In the genomic region with DNA sequence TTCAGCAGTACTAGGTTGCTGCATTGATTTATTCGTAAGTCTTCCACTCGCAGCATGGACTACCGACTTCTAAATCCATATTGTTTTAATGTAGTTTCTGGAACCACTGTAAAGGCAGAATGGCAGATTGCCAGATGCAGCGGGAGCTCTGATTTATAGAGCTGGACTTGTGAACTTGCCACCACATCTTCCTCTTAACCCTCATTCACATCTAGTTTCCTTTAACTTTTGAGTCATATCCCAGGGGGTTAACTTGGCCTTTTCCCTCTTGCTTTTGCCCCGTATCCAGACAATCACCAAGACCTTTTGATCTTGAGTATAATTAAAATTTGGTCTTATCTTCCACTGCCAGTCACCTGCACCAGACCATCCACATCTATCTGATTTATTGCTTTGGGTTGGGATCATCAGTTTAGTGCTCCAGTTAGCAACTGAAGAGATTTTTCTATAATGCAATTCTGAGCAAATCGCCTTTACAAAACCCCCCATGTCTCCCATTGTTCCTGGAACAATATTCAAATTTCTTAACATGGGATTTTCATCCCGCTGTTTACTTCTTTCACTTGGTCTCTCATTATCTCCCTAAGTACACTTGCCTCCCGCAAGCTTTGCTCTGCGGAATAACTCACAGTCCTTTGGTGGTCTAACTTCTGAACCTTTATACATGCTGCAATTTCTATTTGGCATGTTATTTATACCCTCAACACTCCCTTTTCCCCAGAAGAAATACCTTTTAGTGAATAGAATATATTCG, we compare ENCODE assay signal across 16 cellular contexts.
DNase-seq lines count a peak whose midpoint lies in the region; ATAC-seq lines count a peak whose summit lies in the region.
"Had no signal": no experiment of that assay in that cellular context is flagged by ENCODE, and none has a peak within 500 bp of the region (broad histone marks: within the 10 kb centered on the region; RNA-seq: fewer than 3 reads in every experiment).

No MANE protein-coding gene starts in this region.

- H3K9me3 ChIP-seq in GM23248 (ENCODE audit: low read depth) (no peaks in the 10 kb centered on the region), MG63 (no peaks in the 10 kb centered on the region), ectodermal cell (ENCODE audit: control insufficient read depth, low read length) (no peaks in the 10 kb centered on the region), neuronal stem cell (replicated peaks in 1 of 2; ENCODE audit: control insufficient read depth in 2 of 2, insufficient read depth in 1 of 2, low read depth in 1 of 2, low read length in 2 of 2) (no peaks in the 10 kb centered on the region)
- H3K9me3 ChIP-seq: ovary had no signal

- no peak overlapping the region for H2BK120ac ChIP-seq in neuronal stem cell (ENCODE audit: low read depth, low read length)

- H2AK5ac ChIP-seq in neuronal stem cell (ENCODE audit: low read depth, low read length), result no peak overlapping the region

- DNase-seq in GM23248 (peak; percentile 1), MG63 (peak; percentile 7), neuronal stem cell (ENCODE audit: low spot score) (no peak), OCI-M1 (lab: John Stamatoyannopoulos, UW) (no peak), NCI-H2196 (lab: John Stamatoyannopoulos, UW; ENCODE audit: unreplicated experiment) (no peak), NCI-H1436 treated with DMSO at 0.1 percent for 48 hours (lab: John Stamatoyannopoulos, UW) (no peak)
- DNase-seq: activated naive CD4-positive, alpha-beta T cell treated with Interleukin-2 at 50 U/mL for 16 hours; effector memory CD4-positive, alpha-beta T cell; foreskin melanocyte; immature natural killer cell; midbrain; NCI-H2081 treated with DMSO at 0.1 percent for 48 hours; ovary had no signal

- no peaks in the 10 kb centered on the region for H4K20me1 ChIP-seq in GM23248 (ENCODE audit: insufficient read depth)

- no peak overlapping the region for H2BK12ac ChIP-seq in neuronal stem cell (ENCODE audit: low read length)

- H3K4ac ChIP-seq in neuronal stem cell (ENCODE audit: low read length), result no peak overlapping the region

- H3K4me2 ChIP-seq in GM23248 (ENCODE audit: unreplicated experiment), result no peak overlapping the region
- H3K4me2 ChIP-seq in neuronal stem cell (ENCODE audit: insufficient read depth, low read length, poor library complexity, severe bottlenecking), result no peak overlapping the region

- H3K36me3 ChIP-seq in GM23248 (ENCODE audit: low read depth), result no peaks in the 10 kb centered on the region
- H3K36me3 ChIP-seq in MG63, result no peaks in the 10 kb centered on the region
- no peaks in the 10 kb centered on the region for H3K36me3 ChIP-seq in ectodermal cell (ENCODE audit: control insufficient read depth, insufficient read depth, low read length)
- H3K36me3 ChIP-seq in neuronal stem cell (replicated peaks in 1 of 2; ENCODE audit: control insufficient read depth in 2 of 2, insufficient read depth in 2 of 2, low read length in 2 of 2), result no peaks in the 10 kb centered on the region
- H3K36me3 ChIP-seq: ovary had no signal

- no peak overlapping the region for H3K4me3 ChIP-seq in GM23248
- H3K4me3 ChIP-seq in MG63, result no peak overlapping the region
- H3K4me3 ChIP-seq in ectodermal cell (ENCODE audit: insufficient read depth, low read depth, low read length), result no peak overlapping the region
- H3K4me3 ChIP-seq in neuronal stem cell (ENCODE audit: low read length in 2 of 2), result no peak overlapping the region
- H3K4me3 ChIP-seq: ovary had no signal

- H3K27me3 ChIP-seq in GM23248 (replicated peaks; ENCODE audit: insufficient read depth) (no peaks in the 10 kb centered on the region), MG63 (no peaks in the 10 kb centered on the region), ectodermal cell (ENCODE audit: control insufficient read depth, insufficient read depth, low read length, poor library complexity, severe bottlenecking) (no peaks in the 10 kb centered on the region), neuronal stem cell (ENCODE audit: control insufficient read depth in 3 of 3, insufficient read depth in 3 of 3, low read depth in 1 of 3, low read length in 3 of 3) (no peaks in the 10 kb centered on the region)
- H3K27me3 ChIP-seq: ovary had no signal

- H3K4me1 ChIP-seq in GM23248 (ENCODE audit: insufficient read depth) (peaks cover 21% of the 10 kb centered on the region), ectodermal cell (ENCODE audit: control insufficient read depth, insufficient read depth, low read length) (peaks cover 33% of the 10 kb centered on the region), neuronal stem cell (ENCODE audit: control insufficient read depth in 2 of 2, insufficient read depth in 1 of 2, low read depth in 1 of 2, low read length in 2 of 2) (peaks cover 10 to 54% of the 10 kb centered on the region in 2 donors)

- no peak overlapping the region for H4K91ac ChIP-seq in neuronal stem cell (ENCODE audit: low read depth, low read length, poor library complexity)

- no peaks in the 10 kb centered on the region for H3K79me1 ChIP-seq in neuronal stem cell (ENCODE audit: low read depth, low read length)

- whole genome bisulfite sequencing in GM23248 (ENCODE audit: low coverage in 1 of 2, low lambda C conversion rate in 2 of 2, missing lambda C conversion rate in 2 of 2), 2 experiments, result 67 to 73% methylated on average over 10 of the region's 10 CpGs
- 55 to 61% methylated on average over 8 to 9 of the region's 10 CpGs for WGBS in ectodermal cell, 2 experiments
- WGBS in neuronal stem cell (ENCODE audit: extremely low coverage in 2 of 2, insufficient read length in 2 of 2, insufficient replicate concordance in 1 of 2), 2 donors, result no CpG with 5 or more reads among the region's 10 CpGs

- in situ Hi-C loops in GM23248 (cut with MboI), result no loop called here

- no peaks in the 10 kb centered on the region for H3K79me2 ChIP-seq in GM23248 (ENCODE audit: insufficient read depth)

- H3K9me2 ChIP-seq in GM23248 (ENCODE audit: insufficient read depth), result no peaks in the 10 kb centered on the region

- H2BK5ac ChIP-seq in neuronal stem cell (ENCODE audit: low read length), result no peak overlapping the region

- no peak overlapping the region for H3K14ac ChIP-seq in neuronal stem cell (ENCODE audit: low read length)

- no peak overlapping the region for H3K23ac ChIP-seq in neuronal stem cell (ENCODE audit: low read depth, low read length, poor library complexity)

- no peak for ATAC-seq in HG03135 (IDR thresholded peaks at IDR 0.05; ENCODE audit: unreplicated experiment)

- H3K27ac ChIP-seq in GM23248, result no peak overlapping the region
- peak overlapping the region; percentile 21 for H3K27ac ChIP-seq in ectodermal cell (ENCODE audit: insufficient read depth, low read depth, low read length, poor library complexity, severe bottlenecking)
- no peak overlapping the region for H3K27ac ChIP-seq in neuronal stem cell (replicated peaks; ENCODE audit: low read length)
- H3K27ac ChIP-seq: HL-60 had no signal

- no peak overlapping the region for H3K9ac ChIP-seq in GM23248
- H3K9ac ChIP-seq in neuronal stem cell (ENCODE audit: low read depth, low read length, poor library complexity), result no peak overlapping the region

- H2BK15ac ChIP-seq in neuronal stem cell (ENCODE audit: low read length), result no peak overlapping the region

- no peak overlapping the region for H3K18ac ChIP-seq in neuronal stem cell (ENCODE audit: low read length)

- H2AFZ ChIP-seq in GM23248 (no peak overlapping the region), neuronal stem cell (ENCODE audit: low read length) (peak overlapping the region; percentile 63)

- no peaks in the 10 kb centered on the region; the same call in 1 of the 2 replicates for H3F3A ChIP-seq in GM23248 (ENCODE audit: insufficient read depth)

- no peak overlapping the region for H4K8ac ChIP-seq in neuronal stem cell (ENCODE audit: low read depth, low read length)

Comparison
In these comparisons a context has a peak if more than half of its experiments do, and no peak if none do; other contexts are left out.
1. DNase-seq: peak in GM23248 (single experiment) and MG63 (single experiment); none in neuronal stem cell (single experiment), OCI-M1 (single experiment), NCI-H2196 (single experiment) and NCI-H1436 treated with DMSO at 0.1 percent for 48 hours (single experiment).